Comparison of ENCODE assay signal across 1 cellular context in the genomic region with DNA sequence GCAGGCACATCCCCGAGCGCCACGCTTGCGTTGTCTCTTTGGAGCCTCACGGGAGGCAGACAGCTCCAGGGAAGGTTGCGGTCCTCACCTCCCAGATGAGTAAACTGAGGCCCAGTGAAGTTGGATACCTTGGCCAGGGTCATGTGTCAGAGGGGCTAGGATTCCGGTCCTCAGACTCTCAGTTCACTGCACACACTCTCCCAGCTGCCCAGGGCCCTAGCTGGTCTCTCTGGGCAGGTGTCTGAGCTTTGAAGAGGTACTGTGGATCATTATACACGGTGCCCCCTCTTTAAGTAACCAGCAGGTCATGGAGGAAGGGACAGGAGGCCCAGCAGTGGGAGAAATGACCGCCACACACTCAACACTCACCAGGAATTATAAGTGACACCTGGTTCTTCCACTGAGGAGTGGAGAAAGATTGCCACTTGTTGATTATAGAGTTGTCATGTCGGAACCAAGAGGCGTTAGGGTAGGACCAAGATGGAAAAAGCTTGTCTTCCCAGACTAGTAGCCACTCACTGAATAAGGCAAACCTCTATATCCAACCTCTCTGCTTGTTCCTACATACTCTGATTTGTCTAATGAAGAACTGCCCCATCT.
TF ChIP-seq lines count a peak whose summit lies in the region.

No MANE protein-coding gene starts in this region.

TF ChIP-seq in HepG2, 621 proteins besides CTCF, POLR2A, EP300 and RAD21 (continued from another document):
- TF ChIP-seq, protein P1, sequence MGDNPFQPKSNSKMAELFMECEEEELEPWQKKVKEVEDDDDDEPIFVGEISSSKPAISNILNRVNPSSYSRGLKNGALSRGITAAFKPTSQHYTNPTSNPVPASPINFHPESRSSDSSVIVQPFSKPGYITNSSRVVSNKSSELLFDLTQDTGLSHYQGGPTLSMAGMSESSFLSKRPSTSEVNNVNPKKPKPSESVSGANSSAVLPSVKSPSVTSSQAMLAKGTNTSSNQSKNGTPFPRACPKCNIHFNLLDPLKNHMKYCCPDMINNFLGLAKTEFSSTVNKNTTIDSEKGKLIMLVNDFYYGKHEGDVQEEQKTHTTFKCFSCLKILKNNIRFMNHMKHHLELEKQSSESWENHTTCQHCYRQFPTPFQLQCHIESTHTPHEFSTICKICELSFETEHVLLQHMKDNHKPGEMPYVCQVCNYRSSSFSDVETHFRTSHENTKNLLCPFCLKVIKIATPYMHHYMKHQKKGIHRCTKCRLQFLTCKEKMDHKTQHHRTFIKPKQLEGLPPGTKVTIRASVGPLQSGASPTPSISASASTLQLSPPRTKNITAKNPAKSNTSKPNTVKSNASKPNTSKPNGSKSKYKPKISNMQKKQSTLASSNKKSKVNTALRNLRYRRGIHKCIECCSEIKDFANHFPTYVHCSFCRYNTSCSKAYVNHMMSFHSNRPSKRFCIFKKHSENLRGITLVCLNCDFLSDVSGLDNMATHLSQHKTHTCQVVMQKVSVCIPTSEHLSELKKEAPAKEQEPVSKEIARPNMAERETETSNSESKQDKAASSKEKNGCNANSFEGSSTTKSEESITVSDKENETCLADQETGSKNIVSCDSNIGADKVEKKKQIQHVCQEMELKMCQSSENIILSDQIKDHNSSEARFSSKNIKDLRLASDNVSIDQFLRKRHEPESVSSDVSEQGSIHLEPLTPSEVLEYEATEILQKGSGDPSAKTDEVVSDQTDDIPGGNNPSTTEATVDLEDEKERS (CRISPR knock-in tag; IDR thresholded peaks at IDR 0.05) = 0 out of 2 replicates have a peak, but pooled peaks have one; percentile 17
- TF ChIP-seq, protein P2, sequence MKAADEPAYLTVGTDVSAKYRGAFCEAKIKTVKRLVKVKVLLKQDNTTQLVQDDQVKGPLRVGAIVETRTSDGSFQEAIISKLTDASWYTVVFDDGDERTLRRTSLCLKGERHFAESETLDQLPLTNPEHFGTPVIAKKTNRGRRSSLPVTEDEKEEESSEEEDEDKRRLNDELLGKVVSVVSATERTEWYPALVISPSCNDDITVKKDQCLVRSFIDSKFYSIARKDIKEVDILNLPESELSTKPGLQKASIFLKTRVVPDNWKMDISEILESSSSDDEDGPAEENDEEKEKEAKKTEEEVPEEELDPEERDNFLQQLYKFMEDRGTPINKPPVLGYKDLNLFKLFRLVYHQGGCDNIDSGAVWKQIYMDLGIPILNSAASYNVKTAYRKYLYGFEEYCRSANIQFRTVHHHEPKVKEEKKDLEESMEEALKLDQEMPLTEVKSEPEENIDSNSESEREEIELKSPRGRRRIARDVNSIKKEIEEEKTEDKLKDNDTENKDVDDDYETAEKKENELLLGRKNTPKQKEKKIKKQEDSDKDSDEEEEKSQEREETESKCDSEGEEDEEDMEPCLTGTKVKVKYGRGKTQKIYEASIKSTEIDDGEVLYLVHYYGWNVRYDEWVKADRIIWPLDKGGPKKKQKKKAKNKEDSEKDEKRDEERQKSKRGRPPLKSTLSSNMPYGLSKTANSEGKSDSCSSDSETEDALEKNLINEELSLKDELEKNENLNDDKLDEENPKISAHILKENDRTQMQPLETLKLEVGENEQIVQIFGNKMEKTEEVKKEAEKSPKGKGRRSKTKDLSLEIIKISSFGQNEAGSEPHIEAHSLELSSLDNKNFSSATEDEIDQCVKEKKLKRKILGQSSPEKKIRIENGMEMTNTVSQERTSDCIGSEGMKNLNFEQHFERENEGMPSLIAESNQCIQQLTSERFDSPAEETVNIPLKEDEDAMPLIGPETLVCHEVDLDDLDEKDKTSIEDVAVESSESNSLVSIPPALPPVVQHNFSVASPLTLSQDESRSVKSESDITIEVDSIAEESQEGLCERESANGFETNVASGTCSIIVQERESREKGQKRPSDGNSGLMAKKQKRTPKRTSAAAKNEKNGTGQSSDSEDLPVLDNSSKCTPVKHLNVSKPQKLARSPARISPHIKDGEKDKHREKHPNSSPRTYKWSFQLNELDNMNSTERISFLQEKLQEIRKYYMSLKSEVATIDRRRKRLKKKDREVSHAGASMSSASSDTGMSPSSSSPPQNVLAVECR (CRISPR knock-in tag; IDR thresholded peaks at IDR 0.05; ENCODE audit: borderline replicate concordance) = peak; percentile 54; the same call in 1 of the 2 replicates
- peak; percentile 47 for TF ChIP-seq ZNF883 (CRISPR knock-in tag; IDR thresholded peaks at IDR 0.05; ENCODE audit: not compliant biosample characterization)
- no peak for TF ChIP-seq FOXM1 (CRISPR knock-in tag; IDR thresholded peaks at IDR 0.05)
- TF ChIP-seq, protein P3, sequence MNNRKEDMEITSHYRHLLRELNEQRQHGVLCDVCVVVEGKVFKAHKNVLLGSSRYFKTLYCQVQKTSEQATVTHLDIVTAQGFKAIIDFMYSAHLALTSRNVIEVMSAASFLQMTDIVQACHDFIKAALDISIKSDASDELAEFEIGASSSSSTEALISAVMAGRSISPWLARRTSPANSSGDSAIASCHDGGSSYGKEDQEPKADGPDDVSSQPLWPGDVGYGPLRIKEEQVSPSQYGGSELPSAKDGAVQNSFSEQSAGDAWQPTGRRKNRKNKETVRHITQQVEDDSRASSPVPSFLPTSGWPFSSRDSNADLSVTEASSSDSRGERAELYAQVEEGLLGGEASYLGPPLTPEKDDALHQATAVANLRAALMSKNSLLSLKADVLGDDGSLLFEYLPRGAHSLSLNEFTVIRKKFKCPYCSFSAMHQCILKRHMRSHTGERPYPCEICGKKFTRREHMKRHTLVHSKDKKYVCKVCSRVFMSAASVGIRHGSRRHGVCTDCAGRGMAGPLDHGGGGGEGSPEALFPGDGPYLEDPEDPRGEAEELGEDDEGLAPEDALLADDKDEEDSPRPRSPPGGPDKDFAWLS (CRISPR knock-in tag; IDR thresholded peaks at IDR 0.05; ENCODE audit: borderline replicate concordance) = 0 out of 2 replicates have a peak, but pooled peaks have one; percentile 22
- peak; percentile 68; the same call in 1 of the 2 replicates for TF ChIP-seq ZNF747 (CRISPR knock-in tag; IDR thresholded peaks at IDR 0.05; ENCODE audit: borderline replicate concordance)
- 0 out of 2 replicates have a peak, but pooled peaks have one; percentile 3 for TF ChIP-seq ZNF543 (CRISPR knock-in tag; IDR thresholded peaks at IDR 0.05)
- peak; percentile 32; the same call in 1 of the 2 replicates for TF ChIP-seq SP4 (CRISPR knock-in tag; IDR thresholded peaks at IDR 0.05)
- TF ChIP-seq ZNF678 (CRISPR knock-in tag; IDR thresholded peaks at IDR 0.05) = 0 out of 2 replicates have a peak, but pooled peaks have one; percentile 24
- no peak for TF ChIP-seq HMG20A (CRISPR knock-in tag; IDR thresholded peaks at IDR 0.05; ENCODE audit: borderline replicate concordance)
- TF ChIP-seq ZNF430 (CRISPR knock-in tag; IDR thresholded peaks at IDR 0.05) = no peak
- no peak for TF ChIP-seq TOPORS (CRISPR knock-in tag; IDR thresholded peaks at IDR 0.05)
- peak; percentile 16 for TF ChIP-seq KLF15 (CRISPR knock-in tag; IDR thresholded peaks at IDR 0.05; ENCODE audit: borderline replicate concordance)
- TF ChIP-seq, protein P4, sequence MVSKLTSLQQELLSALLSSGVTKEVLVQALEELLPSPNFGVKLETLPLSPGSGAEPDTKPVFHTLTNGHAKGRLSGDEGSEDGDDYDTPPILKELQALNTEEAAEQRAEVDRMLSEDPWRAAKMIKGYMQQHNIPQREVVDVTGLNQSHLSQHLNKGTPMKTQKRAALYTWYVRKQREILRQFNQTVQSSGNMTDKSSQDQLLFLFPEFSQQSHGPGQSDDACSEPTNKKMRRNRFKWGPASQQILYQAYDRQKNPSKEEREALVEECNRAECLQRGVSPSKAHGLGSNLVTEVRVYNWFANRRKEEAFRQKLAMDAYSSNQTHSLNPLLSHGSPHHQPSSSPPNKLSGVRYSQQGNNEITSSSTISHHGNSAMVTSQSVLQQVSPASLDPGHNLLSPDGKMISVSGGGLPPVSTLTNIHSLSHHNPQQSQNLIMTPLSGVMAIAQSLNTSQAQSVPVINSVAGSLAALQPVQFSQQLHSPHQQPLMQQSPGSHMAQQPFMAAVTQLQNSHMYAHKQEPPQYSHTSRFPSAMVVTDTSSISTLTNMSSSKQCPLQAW (CRISPR knock-in tag; IDR thresholded peaks at IDR 0.05) = peak; percentile 56; the same call in 1 of the 2 replicates
- TF ChIP-seq, protein P5, sequence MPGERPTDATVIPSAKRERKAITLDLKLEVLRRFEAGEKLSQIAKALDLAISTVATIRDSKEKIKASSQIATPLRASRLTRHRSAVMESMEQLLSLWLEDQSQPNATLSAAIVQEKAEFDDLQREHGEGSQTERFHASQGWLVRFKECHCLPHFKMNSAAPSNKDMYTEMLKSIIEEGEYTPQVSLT (CRISPR knock-in tag; IDR thresholded peaks at IDR 0.05; ENCODE audit: borderline replicate concordance, low read depth) = 0 out of 2 replicates have a peak, but pooled peaks have one; percentile 14
- TF ChIP-seq, protein P6, sequence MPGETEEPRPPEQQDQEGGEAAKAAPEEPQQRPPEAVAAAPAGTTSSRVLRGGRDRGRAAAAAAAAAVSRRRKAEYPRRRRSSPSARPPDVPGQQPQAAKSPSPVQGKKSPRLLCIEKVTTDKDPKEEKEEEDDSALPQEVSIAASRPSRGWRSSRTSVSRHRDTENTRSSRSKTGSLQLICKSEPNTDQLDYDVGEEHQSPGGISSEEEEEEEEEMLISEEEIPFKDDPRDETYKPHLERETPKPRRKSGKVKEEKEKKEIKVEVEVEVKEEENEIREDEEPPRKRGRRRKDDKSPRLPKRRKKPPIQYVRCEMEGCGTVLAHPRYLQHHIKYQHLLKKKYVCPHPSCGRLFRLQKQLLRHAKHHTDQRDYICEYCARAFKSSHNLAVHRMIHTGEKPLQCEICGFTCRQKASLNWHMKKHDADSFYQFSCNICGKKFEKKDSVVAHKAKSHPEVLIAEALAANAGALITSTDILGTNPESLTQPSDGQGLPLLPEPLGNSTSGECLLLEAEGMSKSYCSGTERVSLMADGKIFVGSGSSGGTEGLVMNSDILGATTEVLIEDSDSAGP (CRISPR knock-in tag; IDR thresholded peaks at IDR 0.05; ENCODE audit: borderline replicate concordance) = peak; percentile 4; the same call in 1 of the 2 replicates
- TF ChIP-seq ZFX (CRISPR knock-in tag; IDR thresholded peaks at IDR 0.05; ENCODE audit: low read depth) = no peak
TF ChIP-seq in HepG2: peak in this region for 36.
